In genomic region chr5:142683116-142683515, GRCh38 we compare ENCODE assay signal across 25 cellular contexts. TPM values are rescaled to one million over a fixed set of nuclear protein-coding genes. Genes with fewer than 3 reads are reported as not detected.
"Had no signal": no experiment of that assay in that cellular context is flagged by ENCODE, and none has a peak within 500 bp of the region (broad histone marks: within the 10 kb centered on the region; RNA-seq: fewer than 3 reads in every experiment).

No MANE protein-coding gene starts in this region.

- H3K36me3 Mint-ChIP-seq: activated naive CD8-positive, alpha-beta T cell; brain; WTC11 had no signal

- H3K4me3 ChIP-seq: cardiac muscle cell, PC-9 had no signal

- H3K4me3 Mint-ChIP-seq: activated CD8-positive, alpha-beta T cell treated with anti-CD3 and anti-CD28 coated beads, Interleukin-2, amount 10 ng/mL, durations not matched to agents 7 days and 5 days; activated naive CD8-positive, alpha-beta T cell; activated T-cell treated with anti-CD3 and anti-CD28 coated beads, Interleukin-2, amount 50 U/mL, for 24 hours; T-helper 1 cell treated with Interleukin-12 subunit alpha and Interleukin-12 subunit beta and Interleukin-4 antibody, amounts not matched to agents 30 μg/mL and 1 μg/mL, for 36 hours; WTC11 had no signal

- H3K27ac ChIP-seq: cardiac muscle cell, PC-9 had no signal

- H3K27ac Mint-ChIP-seq: activated CD8-positive, alpha-beta T cell treated with anti-CD3 and anti-CD28 coated beads, Interleukin-2, amount 10 ng/mL, durations not matched to agents 7 days and 5 days; activated naive CD8-positive, alpha-beta T cell; activated T-cell treated with anti-CD3 and anti-CD28 coated beads, Interleukin-2, amount 50 U/mL, for 24 hours; T-helper 1 cell treated with Interleukin-12 subunit alpha and Interleukin-12 subunit beta and Interleukin-4 antibody, amounts not matched to agents 30 μg/mL and 1 μg/mL, for 36 hours had no signal

- ATAC-seq: activated CD8-positive, alpha-beta T cell treated with anti-CD3 and anti-CD28 coated beads, Interleukin-2, amount 10 ng/mL, durations not matched to agents 7 days and 5 days; WTC11 had no signal

- DNase-seq: activated CD4-positive, alpha-beta T cell treated with anti-CD3 and anti-CD28 coated beads for 48 hours; activated CD4-positive, alpha-beta T cell treated with anti-CD3 and anti-CD28 coated beads, Interleukin-2, amount 50 U/mL, for 4 hours; activated CD4-positive, CD25-positive, alpha-beta regulatory T cell treated with anti-CD3 and anti-CD28 coated beads, Interleukin-2, amount 50 U/mL, for 72 hours; activated CD8-positive, alpha-beta memory T cell treated with anti-CD3 and anti-CD28 coated beads, Interleukin-2, amount 50 U/mL, for 48 hours; activated CD8-positive, alpha-beta T cell treated with anti-CD3 and anti-CD28 coated beads, Interleukin-2, amount 10 ng/mL, durations not matched to agents 7 days and 5 days; activated effector memory CD4-positive, alpha-beta T cell treated with anti-CD3 and anti-CD28 coated beads, Interleukin-2, amount 50 U/mL, for 16 hours; activated naive CD4-positive, alpha-beta T cell treated with Interleukin-2 at 50 U/mL for 16 hours; activated T-cell treated with anti-CD3 and anti-CD28 coated beads, Interleukin-2, amount 50 U/mL, for 24 hours; amygdala; Kasumi-1; KBM-7; NCI-H1092; NCI-H1417; NCI-H1930; NCI-H2171; NCI-H226; PC-9; SHP77 treated with DMSO at 0.1 percent for 48 hours had no signal

- H3K9me3 Mint-ChIP-seq: activated T-cell treated with anti-CD3 and anti-CD28 coated beads, Interleukin-2, amount 50 U/mL, for 24 hours; brain; T-helper 1 cell treated with Interleukin-12 subunit alpha and Interleukin-12 subunit beta and Interleukin-4 antibody, amounts not matched to agents 30 μg/mL and 1 μg/mL, for 36 hours had no signal

- H3K36me3 ChIP-seq: cardiac muscle cell had no signal

- H3K27me3 ChIP-seq: cardiac muscle cell had no signal

RNA-seq across cellular contexts. Expression of gene FGF1, which starts 2.8 kb away (rescaled TPM):
- total RNA-seq: activated CD8-positive, alpha-beta T cell treated with anti-CD3 and anti-CD28 coated beads, Interleukin-2, amount 10 ng/mL, durations not matched to agents 7 days and 5 days; cardiac muscle cell; NCI-H460; SK-MEL-5 had no signal
- polyA plus RNA-seq: cardiac muscle cell had no signal
